8 cellular contexts compared by ENCODE assay signal in genomic region chr1:201149400-201149799, GRCh38. TPM values are rescaled to one million over a fixed set of nuclear protein-coding genes. Genes with fewer than 3 reads are reported as not detected.
DNase-seq lines count a peak whose midpoint lies in the region; TF ChIP-seq lines count a peak whose summit lies in the region.

No MANE protein-coding gene starts in this region.

- no peak overlapping the region for H3K27ac ChIP-seq in uterus

- in situ Hi-C loops in SK-MEL-5 (cut with HindIII; ENCODE audit: low pct_unique_long_range_greater_than_20kb, low sequenced_read_pairs): no loop called here

- H3K27me3 Mint-ChIP-seq in glutamatergic neuron (ENCODE audit: unreplicated experiment): peaks cover 9% of the 10 kb centered on the region

- H3K9me3 Mint-ChIP-seq in glutamatergic neuron (ENCODE audit: unreplicated experiment): peaks cover 1% of the 10 kb centered on the region

- H3K36me3 ChIP-seq in uterus: no peaks in the 10 kb centered on the region

- H3K4me3 Mint-ChIP-seq in glutamatergic neuron (ENCODE audit: unreplicated experiment): no peak overlapping the region

- H3K9me3 ChIP-seq in uterus: no peaks in the 10 kb centered on the region

- peaks cover 5% of the 10 kb centered on the region for H3K36me3 Mint-ChIP-seq in glutamatergic neuron (ENCODE audit: unreplicated experiment)

- TF ChIP-seq POLR2A in uterus (IDR thresholded peaks at IDR 0.05): no peak

- intact Hi-C loops in posterior cingulate gyrus (cut with DNase I): no loop called here
- intact Hi-C loops in uterus (cut with DNase I; ENCODE audit: low total_unique reads): no loop called here

- no peak overlapping the region for H3K4me3 ChIP-seq in uterus

- H3K27ac Mint-ChIP-seq in glutamatergic neuron (ENCODE audit: unreplicated experiment): no peak overlapping the region

- TF ChIP-seq CTCF in glutamatergic neuron (IDR thresholded peaks at IDR 0.05; ENCODE audit: partially characterized antibody, unreplicated experiment) (no peak), uterus (IDR thresholded peaks at IDR 0.05) (peak in 2 of 4 experiments; percentile 18 to 19)

- peaks cover 0 to 7% of the 10 kb centered on the region in 2 donors for H3K4me1 ChIP-seq in uterus

- no peaks in the 10 kb centered on the region for H3K27me3 ChIP-seq in uterus

- peak; percentile 66 for DNase-seq in DMS153 (lab: John Stamatoyannopoulos, UW)
- DNase-seq in HPDE6-E6E7 (ENCODE audit: extremely low spot score): peak; percentile 53
- peak; percentile 63 for DNase-seq in SK-MEL-5 (ENCODE audit: low read depth, low spot score)
- DNase-seq in iPS-NIHi11 (ENCODE audit: low spot score): peak; percentile 80
- DNase-seq in posterior cingulate gyrus: no peak
- DNase-seq in glutamatergic neuron: no peak
- no peak for DNase-seq in uterus
- DNase-seq in activated CD4-positive, CD25-positive, alpha-beta regulatory T cell treated with anti-CD3 and anti-CD28 coated beads, Interleukin-2, amount 50 U/mL, for 72 hours: no peak

- peaks cover 12% of the 10 kb centered on the region for H3K4me1 Mint-ChIP-seq in glutamatergic neuron (ENCODE audit: low read depth, unreplicated experiment)

RNA-seq across cellular contexts. Expression of gene TMEM9, which starts 4.9 kb away (rescaled TPM):
- total RNA-seq in SK-MEL-5 (2014; rRNA removed; shearing (Covaris generic)): 126 and 132 TPM in 2 replicates
- polyA plus RNA-seq in SK-MEL-5 (2015; cell fraction: cytosol; rRNA removed): 135 and 150 TPM in 2 replicates
- polyA plus RNA-seq in SK-MEL-5 (2015; cell fraction: nucleus; rRNA removed): 63.9 and 75.5 TPM in 2 replicates
- total RNA-seq in glutamatergic neuron (ENCODE audit: unreplicated experiment) (80.2 TPM), uterus (100 to 1,000 TPM in 3 of 4 donors, 10 to 100 TPM in 1; 73.6 to 163 (median 117) TPM)

RNA-seq across cellular contexts. Expression of gene ASCL5, which starts 22.4 kb away (rescaled TPM):
- total RNA-seq in SK-MEL-5 (2014; rRNA removed; shearing (Covaris generic)): not detected in 2 replicates
- not detected in 2 replicates for polyA plus RNA-seq in SK-MEL-5 (2015; cell fraction: cytosol; rRNA removed)
- polyA plus RNA-seq in SK-MEL-5 (2015; cell fraction: nucleus; rRNA removed): not detected in 2 replicates
- total RNA-seq in glutamatergic neuron (ENCODE audit: unreplicated experiment) (not detected), uterus (not detected)

RNA-seq across cellular contexts. Expression of gene CACNA1S, which starts 37.2 kb away (rescaled TPM):
- 0.05 TPM in 1 of 2 replicates, not detected in the other for total RNA-seq in SK-MEL-5 (2014; rRNA removed; shearing (Covaris generic))
- polyA plus RNA-seq in SK-MEL-5 (2015; cell fraction: cytosol; rRNA removed): not detected in 2 replicates
- polyA plus RNA-seq in SK-MEL-5 (2015; cell fraction: nucleus; rRNA removed): 0.04 TPM in 1 of 2 replicates, not detected in the other
- 0.07 TPM for total RNA-seq in glutamatergic neuron (ENCODE audit: unreplicated experiment)
- total RNA-seq in uterus: under 1 TPM in 1 of 4 donors, not detected in 3; 0.07 TPM

RNA-seq across cellular contexts. Expression of gene IGFN1, which starts 41.2 kb away (rescaled TPM):
- total RNA-seq in SK-MEL-5 (2014; rRNA removed; shearing (Covaris generic)): 0.19 and 0.50 TPM in 2 replicates
- 0.06 and 0.09 TPM in 2 replicates for polyA plus RNA-seq in SK-MEL-5 (2015; cell fraction: cytosol; rRNA removed)
- 1.4 and 1.8 TPM in 2 replicates for polyA plus RNA-seq in SK-MEL-5 (2015; cell fraction: nucleus; rRNA removed)
- total RNA-seq in glutamatergic neuron (ENCODE audit: unreplicated experiment) (1.9 TPM), uterus (1 to 10 TPM in 2 of 4 donors, under 1 TPM in 1, not detected in 1; 0.51 to 5.4 (median 2.1) TPM)

Comparison
In these comparisons a context has a peak if more than half of its experiments do, and no peak if none do; other contexts are left out.
1. DNase-seq: peak in DMS153 (single experiment), HPDE6-E6E7 (single experiment), SK-MEL-5 (single experiment) and iPS-NIHi11 (single experiment); none in posterior cingulate gyrus (0 of 10), glutamatergic neuron (single experiment), uterus (0 of 2) and activated CD4-positive, CD25-positive, alpha-beta regulatory T cell treated with anti-CD3 and anti-CD28 coated beads, Interleukin-2, amount 50 U/mL, for 72 hours (single experiment).